In the genomic region with DNA sequence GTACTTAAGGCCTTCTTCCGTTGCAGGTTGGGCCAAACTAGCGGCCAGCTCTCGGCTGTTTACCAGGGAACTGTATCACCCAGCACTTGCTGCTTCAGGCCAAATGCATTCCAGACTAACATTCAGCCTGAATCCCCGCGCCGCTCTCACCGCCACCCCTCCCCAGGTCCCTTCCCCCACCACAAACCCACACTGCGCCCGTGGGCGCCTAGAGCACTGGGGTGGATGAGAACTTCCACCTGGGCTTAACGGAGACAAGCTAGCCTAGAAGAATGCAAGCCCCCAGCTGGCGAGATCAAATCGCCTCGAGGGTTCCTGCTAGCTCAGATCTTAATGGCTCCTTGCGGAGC, we compare ENCODE assay signal across 8 cellular contexts. TPM values are rescaled to one million over a fixed set of nuclear protein-coding genes. Genes with fewer than 3 reads are reported as not detected.
DNase-seq lines count a peak whose midpoint lies in the region; ATAC-seq and TF ChIP-seq lines count a peak whose summit lies in the region.

No MANE protein-coding gene starts in this region.

- H3K9ac ChIP-seq in GM23248, result peak overlapping the region; percentile 96

- H3K27ac Mint-ChIP-seq in WTC11 (peak overlapping the region; percentile 97), nephron (peak overlapping the region; percentile 94 to 99 (median 97))

- H3K36me3 Mint-ChIP-seq in WTC11, result no peaks in the 10 kb centered on the region
- H3K36me3 Mint-ChIP-seq in nephron (ENCODE audit: low read depth), result peaks cover 5% of the 10 kb centered on the region

- H3K27me3 ChIP-seq in ACC112 (ENCODE audit: insufficient read depth, low read length), result no peaks in the 10 kb centered on the region
- no peaks in the 10 kb centered on the region for H3K27me3 ChIP-seq in GM23248 (replicated peaks; ENCODE audit: insufficient read depth)

- no peaks in the 10 kb centered on the region for H4K20me1 ChIP-seq in GM23248 (ENCODE audit: insufficient read depth)

- in situ Hi-C loops in GM23248 (cut with MboI), result no loop called here

- peak overlapping the region; percentile 95 for H3K4me3 Mint-ChIP-seq in WTC11
- peak overlapping the region; percentile 91 to 97 (median 92) for H3K4me3 Mint-ChIP-seq in nephron

- no peak for TF ChIP-seq CTCF in WTC11 (IDR thresholded peaks at IDR 0.05)
- peak in 1 of 3 experiments; percentile 33 for TF ChIP-seq CTCF in nephron (IDR thresholded peaks at IDR 0.05; ENCODE audit: unreplicated experiment in 3 of 3)

- peak overlapping the region; percentile 94 for H3K4me2 ChIP-seq in GM23248 (ENCODE audit: unreplicated experiment)

- H3K36me3 ChIP-seq in ACC112 (ENCODE audit: insufficient read depth, low read length), result no peaks in the 10 kb centered on the region
- H3K36me3 ChIP-seq in GM23248 (ENCODE audit: low read depth), result no peaks in the 10 kb centered on the region

- peaks cover 4% of the 10 kb centered on the region; the same call in 1 of the 2 replicates for H3K27me3 Mint-ChIP-seq in WTC11 (ENCODE audit: low read depth)
- no peaks in the 10 kb centered on the region for H3K27me3 Mint-ChIP-seq in nephron (ENCODE audit: low read depth)

- H3K79me2 ChIP-seq in ACC112 (ENCODE audit: control insufficient read depth, insufficient read depth, low read length, unreplicated experiment) (peaks cover 43% of the 10 kb centered on the region), GM23248 (ENCODE audit: insufficient read depth) (peaks cover 51% of the 10 kb centered on the region)

- H3K4me1 ChIP-seq in ACC112 (ENCODE audit: control insufficient read depth, insufficient read depth, low read length, unreplicated experiment), result peaks cover 23% of the 10 kb centered on the region
- H3K4me1 ChIP-seq in GM23248 (ENCODE audit: insufficient read depth), result peaks cover 27% of the 10 kb centered on the region

- H3K4me3 ChIP-seq in ACC112 (ENCODE audit: low read depth, low read length) (peak overlapping the region; percentile 89), GM23248 (peak overlapping the region; percentile 98)

- WGBS in GM23248 (ENCODE audit: low coverage in 1 of 2, low lambda C conversion rate in 2 of 2, missing lambda C conversion rate in 2 of 2), 2 experiments, result 1% methylated on average over 12 to 15 of the region's 15 CpGs

- H3F3A ChIP-seq in GM23248 (ENCODE audit: insufficient read depth), result peaks cover 13% of the 10 kb centered on the region

- H2AFZ ChIP-seq in ACC112 (ENCODE audit: low read length, unreplicated experiment) (peak overlapping the region; percentile 87), GM23248 (peak overlapping the region; percentile 95)

- H3K4me1 Mint-ChIP-seq in WTC11 (peaks cover 67% of the 10 kb centered on the region), nephron (peaks cover 56% of the 10 kb centered on the region)

- DNase-seq in GM23248, result peak; percentile 71
- no peak for DNase-seq in WTC11 (ENCODE audit: low spot score)
- peak; percentile 44 for DNase-seq in fibroblast of gingiva (ENCODE audit: low read depth)
- no peak for DNase-seq in SKM-1 (lab: John Stamatoyannopoulos, UW; ENCODE audit: unreplicated experiment)

- CTCF ChIA-PET in WTC11 (lab: Charles Lee), result interaction anchor here (0.6 to 5.2 kb wide), 13 partner anchors 9 to 510 kb away, joined by 3 to 52 read pairs (median 4); no protein-coding TSS in a partner anchor

- no peaks in the 10 kb centered on the region; the same call in 1 of the 2 replicates for H3K9me2 ChIP-seq in GM23248 (ENCODE audit: insufficient read depth)

- H3K27ac ChIP-seq in ACC112 (ENCODE audit: low read depth, low read length) (peak overlapping the region; percentile 74), GM23248 (peak overlapping the region; percentile 97)

- ATAC-seq in WTC11 (peak; percentile 3), HG02970 (IDR thresholded peaks at IDR 0.05; ENCODE audit: low FRiP score, unreplicated experiment) (no peak), HG02623 (IDR thresholded peaks at IDR 0.05; ENCODE audit: unreplicated experiment) (no peak)

- POLR2A ChIA-PET in WTC11 (lab: Charles Lee), result interaction anchor here (1.4 to 3.6 kb wide), 5 partner anchors 9 to 226 kb away, joined by 3 to 46 read pairs (median 15); no protein-coding TSS in a partner anchor

- H3K9me3 Mint-ChIP-seq in WTC11, result peaks cover 5% of the 10 kb centered on the region; the same call in 1 of the 2 replicates
- no peaks in the 10 kb centered on the region for H3K9me3 Mint-ChIP-seq in nephron

- no peaks in the 10 kb centered on the region for H3K9me3 ChIP-seq in GM23248 (ENCODE audit: low read depth)

TF ChIP-seq in WTC11, 78 proteins besides CTCF, POLR2A, EP300 and RAD21 (continues in another document):
- TF ChIP-seq ZNF396 (CRISPR knock-in tag; IDR thresholded peaks at IDR 0.05; ENCODE audit: borderline replicate concordance) (no peak), GTF2I (CRISPR knock-in tag; conservative IDR thresholded peaks at IDR 0.05) (no peak), ARID4B (CRISPR knock-in tag; IDR thresholded peaks at IDR 0.05; ENCODE audit: borderline replicate concordance) (no peak), JAZF1 (CRISPR knock-in tag; IDR thresholded peaks at IDR 0.05) (no peak), ATF3 (CRISPR knock-in tag; conservative IDR thresholded peaks at IDR 0.05) (no peak)
- TF ChIP-seq, protein P1, sequence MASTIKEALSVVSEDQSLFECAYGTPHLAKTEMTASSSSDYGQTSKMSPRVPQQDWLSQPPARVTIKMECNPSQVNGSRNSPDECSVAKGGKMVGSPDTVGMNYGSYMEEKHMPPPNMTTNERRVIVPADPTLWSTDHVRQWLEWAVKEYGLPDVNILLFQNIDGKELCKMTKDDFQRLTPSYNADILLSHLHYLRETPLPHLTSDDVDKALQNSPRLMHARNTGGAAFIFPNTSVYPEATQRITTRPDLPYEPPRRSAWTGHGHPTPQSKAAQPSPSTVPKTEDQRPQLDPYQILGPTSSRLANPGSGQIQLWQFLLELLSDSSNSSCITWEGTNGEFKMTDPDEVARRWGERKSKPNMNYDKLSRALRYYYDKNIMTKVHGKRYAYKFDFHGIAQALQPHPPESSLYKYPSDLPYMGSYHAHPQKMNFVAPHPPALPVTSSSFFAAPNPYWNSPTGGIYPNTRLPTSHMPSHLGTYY (CRISPR knock-in tag; IDR thresholded peaks at IDR 0.05), result no peak
- TF ChIP-seq, protein P2, sequence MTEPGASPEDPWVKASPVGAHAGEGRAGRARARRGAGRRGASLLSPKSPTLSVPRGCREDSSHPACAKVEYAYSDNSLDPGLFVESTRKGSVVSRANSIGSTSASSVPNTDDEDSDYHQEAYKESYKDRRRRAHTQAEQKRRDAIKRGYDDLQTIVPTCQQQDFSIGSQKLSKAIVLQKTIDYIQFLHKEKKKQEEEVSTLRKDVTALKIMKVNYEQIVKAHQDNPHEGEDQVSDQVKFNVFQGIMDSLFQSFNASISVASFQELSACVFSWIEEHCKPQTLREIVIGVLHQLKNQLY (CRISPR knock-in tag; IDR thresholded peaks at IDR 0.05), result no peak

RNA-seq across cellular contexts. Expression of gene TCAF1, which starts 0.6 kb away (rescaled TPM):
- total RNA-seq in GM23248 (2014; rRNA removed; shearing (Covaris generic)), result 82.9 and 97.0 TPM in 2 replicates
- 46.5 and 47.0 TPM in 2 replicates for polyA plus RNA-seq in GM23248 (2016; fragmentation: Nextera tagmentation; extraction: Ambion mirVana)
- total RNA-seq in WTC11 (2021), result 39.8 to 52.7 TPM (median 42.0 TPM) in 3 replicates

RNA-seq across cellular contexts. Expression of gene OR2F2, which starts 33.7 kb away (rescaled TPM):
- not detected in 2 replicates for total RNA-seq in GM23248 (2014; rRNA removed; shearing (Covaris generic))
- not detected in 2 replicates for polyA plus RNA-seq in GM23248 (2016; fragmentation: Nextera tagmentation; extraction: Ambion mirVana)
- not detected in 3 replicates for total RNA-seq in WTC11 (2021)

RNA-seq across cellular contexts. Expression of gene OR2F1, which starts 53.3 kb away (rescaled TPM):
- not detected in 2 replicates for total RNA-seq in GM23248 (2014; rRNA removed; shearing (Covaris generic))
- polyA plus RNA-seq in GM23248 (2016; fragmentation: Nextera tagmentation; extraction: Ambion mirVana), result not detected in 2 replicates
- total RNA-seq in WTC11 (2021), result not detected in 3 replicates

Comparison
In these comparisons a context has a peak if more than half of its experiments do, and no peak if none do; other contexts are left out.
1. DNase-seq: peak in GM23248 (single experiment) and fibroblast of gingiva (single experiment); none in WTC11 (single experiment) and SKM-1 (single experiment).